In genomic region chr11:86066606-86067229, GRCh38 we compare ENCODE assay signal across 8 cellular contexts. TPM values are rescaled to one million over a fixed set of nuclear protein-coding genes. Genes with fewer than 3 reads are reported as not detected.
A peak's percentile ranks its signal among the peaks of the same experiment; 100 is the strongest.
DNase-seq lines count a peak whose midpoint lies in the region; TF ChIP-seq lines count a peak whose summit lies in the region.

No MANE protein-coding gene starts in this region.

- H3K9me3 ChIP-seq in iPS-20b (ENCODE audit: insufficient read depth, low read depth, low read length): no peaks in the 10 kb centered on the region
- no peaks in the 10 kb centered on the region for H3K9me3 ChIP-seq in spleen

- 1 to 2% (median 1%) methylated on average over 7 of the region's 7 CpGs for WGBS in spleen, 5 donors

- TF ChIP-seq POLR2A in spleen (IDR thresholded peaks at IDR 0.05): no peak

- peak overlapping the region; percentile 88 for H3K27ac Mint-ChIP-seq in activated T-helper 2 cell treated with anti-CD3 and anti-CD28 coated beads, Interferon-gamma antibody, Interleukin-2, Interleukin-4, amounts not matched to agents 10 μg/mL and 5 μg/mL and 100 μg/mL, durations not matched to agents 14 hours and 24 hours and 36 hours

- peaks cover 41% of the 10 kb centered on the region for H3K4me1 Mint-ChIP-seq in activated T-helper 2 cell treated with anti-CD3 and anti-CD28 coated beads, Interferon-gamma antibody, Interleukin-2, Interleukin-4, amounts not matched to agents 10 μg/mL and 5 μg/mL and 100 μg/mL, durations not matched to agents 14 hours and 24 hours and 36 hours (ENCODE audit: low read depth)

- intact Hi-C loops in activated T-helper 2 cell treated with anti-CD3 and anti-CD28 coated beads, Interferon-gamma antibody, Interleukin-2, Interleukin-4, amounts not matched to agents 10 μg/mL and 5 μg/mL and 100 μg/mL, durations not matched to agents 14 hours and 24 hours and 36 hours (cut with micrococcal nuclease): loop anchor here (2.0 to 10.0 kb wide), 5 partner anchors 116 to 738 kb away; partner anchors contain the start of gene PRSS23
- intact Hi-C loops in spleen (cut with DNase I; ENCODE audit: low total_unique reads): no loop called here
- intact Hi-C loops in posterior cingulate gyrus (cut with DNase I): loop anchor here (5.0 to 10.0 kb wide), 3 partner anchors 119 to 212 kb away; partner anchors contain the start of gene CCDC83

- H3K27me3 Mint-ChIP-seq in activated T-helper 2 cell treated with anti-CD3 and anti-CD28 coated beads, Interferon-gamma antibody, Interleukin-2, Interleukin-4, amounts not matched to agents 10 μg/mL and 5 μg/mL and 100 μg/mL, durations not matched to agents 14 hours and 24 hours and 36 hours (ENCODE audit: low read depth): no peaks in the 10 kb centered on the region

- H3K36me3 ChIP-seq in iPS-20b (ENCODE audit: insufficient read depth, low read depth, low read length) (no peaks in the 10 kb centered on the region), spleen (no peaks in the 10 kb centered on the region)

- H3K27me3 ChIP-seq in HL-60 (ENCODE audit: insufficient read depth, poor library complexity, severe bottlenecking): no peaks in the 10 kb centered on the region
- no peaks in the 10 kb centered on the region for H3K27me3 ChIP-seq in iPS-20b (ENCODE audit: insufficient read depth, low read length)
- H3K27me3 ChIP-seq in spleen (replicated peaks in 1 of 7): no peaks in the 10 kb centered on the region

- H3K27ac ChIP-seq in HL-60 (replicated peaks) (peak overlapping the region; percentile 93), iPS-20b (ENCODE audit: low read length) (no peak overlapping the region), spleen (peak overlapping the region; percentile 91 to 99 (median 98))

- H3K36me3 Mint-ChIP-seq in activated T-helper 2 cell treated with anti-CD3 and anti-CD28 coated beads, Interferon-gamma antibody, Interleukin-2, Interleukin-4, amounts not matched to agents 10 μg/mL and 5 μg/mL and 100 μg/mL, durations not matched to agents 14 hours and 24 hours and 36 hours (ENCODE audit: low read depth): peaks cover 49% of the 10 kb centered on the region

- in situ Hi-C loops in G401 (cut with HindIII; ENCODE audit: low sequenced_read_pairs): no loop called here

- H3K4me3 Mint-ChIP-seq in activated T-helper 2 cell treated with anti-CD3 and anti-CD28 coated beads, Interferon-gamma antibody, Interleukin-2, Interleukin-4, amounts not matched to agents 10 μg/mL and 5 μg/mL and 100 μg/mL, durations not matched to agents 14 hours and 24 hours and 36 hours (ENCODE audit: low read depth): peak overlapping the region; percentile 95

- peak overlapping the region; percentile 90 for H3K9ac ChIP-seq in iPS-20b (ENCODE audit: low read depth, low read length)

- H3K4me1 ChIP-seq in iPS-20b (ENCODE audit: insufficient read depth, low read length): peaks cover 30% of the 10 kb centered on the region
- peaks cover 36 to 73% (median 57%) of the 10 kb centered on the region in 6 donors for H3K4me1 ChIP-seq in spleen

- DNase-seq in HL-60 (ENCODE audit: low read depth in 1 of 2, low spot score in 1 of 2): no peak
- DNase-seq in activated T-helper 2 cell treated with anti-CD3 and anti-CD28 coated beads, Interferon-gamma antibody, Interleukin-2, Interleukin-4, amounts not matched to agents 10 μg/mL and 5 μg/mL and 100 μg/mL, durations not matched to agents 14 hours and 24 hours and 36 hours (ENCODE audit: low spot score): no peak
- DNase-seq in spleen: no peak
- no peak for DNase-seq in G401 (ENCODE audit: low spot score)
- no peak for DNase-seq in NCI-H69 (lab: John Stamatoyannopoulos, UW)
- DNase-seq in posterior cingulate gyrus: no peak
- no peak for DNase-seq in occipital lobe (lab: John Stamatoyannopoulos, UW)

- peak overlapping the region; percentile 95 for H3K4me3 ChIP-seq in HL-60 (replicated peaks; ENCODE audit: insufficient read depth, low read length)
- peak overlapping the region; percentile 92 for H3K4me3 ChIP-seq in iPS-20b (ENCODE audit: low read length)
- H3K4me3 ChIP-seq in spleen: peak overlapping the region; percentile 77 to 96 (median 92)

- no peak for TF ChIP-seq CTCF in HL-60 (IDR thresholded peaks at IDR 0.05; ENCODE audit: insufficient read depth, low read length)
- no peak for TF ChIP-seq CTCF in spleen (IDR thresholded peaks at IDR 0.05 in 8 of 11, conservative IDR thresholded peaks at IDR 0.05 in 3 of 11)

- H3K9me3 Mint-ChIP-seq in activated T-helper 2 cell treated with anti-CD3 and anti-CD28 coated beads, Interferon-gamma antibody, Interleukin-2, Interleukin-4, amounts not matched to agents 10 μg/mL and 5 μg/mL and 100 μg/mL, durations not matched to agents 14 hours and 24 hours and 36 hours: peaks cover 3% of the 10 kb centered on the region

RNA-seq across cellular contexts. Expression of gene PICALM, which starts 2.2 kb away (rescaled TPM):
- total RNA-seq in activated T-helper 2 cell treated with anti-CD3 and anti-CD28 coated beads, Interferon-gamma antibody, Interleukin-2, Interleukin-4, amounts not matched to agents 10 μg/mL and 5 μg/mL and 100 μg/mL, durations not matched to agents 14 hours and 24 hours and 36 hours: 193 and 213 TPM in 2 replicates
- total RNA-seq in spleen: 100 to 1,000 TPM; 220 to 500 (median 354) TPM
- polyA plus RNA-seq in spleen: 10 to 100 TPM; 42.9 to 76.8 (median 55.3) TPM
- 45.5 and 101 TPM in 2 replicates for total RNA-seq in G401 (2014; rRNA removed; shearing (Covaris generic))
- 1,141 TPM for total RNA-seq in occipital lobe
